Comparison of ENCODE assay signal across 15 cellular contexts in the genomic region with DNA sequence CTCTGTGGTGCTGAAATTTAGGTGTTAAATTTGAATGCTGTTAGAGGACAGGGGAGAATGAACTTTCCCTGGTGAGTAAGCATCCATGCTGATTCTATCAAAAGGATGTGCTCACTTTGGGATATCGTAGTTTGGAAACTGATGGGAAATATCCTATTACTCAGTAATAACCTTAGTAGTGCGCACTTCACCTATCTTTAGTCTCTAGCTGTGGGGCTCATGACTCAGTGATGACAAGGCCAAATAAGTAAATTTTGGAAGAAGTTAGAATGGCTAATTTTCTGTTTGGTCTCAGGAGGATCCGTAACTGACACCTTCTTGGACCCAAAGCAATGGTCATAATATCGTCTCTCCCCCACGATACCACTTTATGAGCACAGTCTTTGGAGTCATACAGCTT.
"Had no signal": no experiment of that assay in that cellular context is flagged by ENCODE, and none has a peak within 500 bp of the region (broad histone marks: within the 10 kb centered on the region; RNA-seq: fewer than 3 reads in every experiment).

No MANE protein-coding gene starts in this region.

- H3K27ac ChIP-seq: colonic mucosa, gastrocnemius medialis, heart right ventricle, neutrophil, ovary, right atrium auricular region, sigmoid colon had no signal

- H3K36me3 ChIP-seq: colonic mucosa, gastrocnemius medialis, heart right ventricle, neutrophil, ovary, right atrium auricular region, sigmoid colon had no signal

- H3K27me3 ChIP-seq: colonic mucosa, gastrocnemius medialis, heart right ventricle, neutrophil, ovary, right atrium auricular region, sigmoid colon had no signal

- H3K4me1 Mint-ChIP-seq: naive thymus-derived CD8-positive, alpha-beta T cell had no signal

- H3K4me3 Mint-ChIP-seq: naive thymus-derived CD8-positive, alpha-beta T cell had no signal

- H3K4me3 ChIP-seq: colonic mucosa, gastrocnemius medialis, heart right ventricle, ovary, right atrium auricular region, sigmoid colon, smooth muscle cell had no signal

- DNase-seq: colonic mucosa; dermis blood vessel endothelial cell; gastrocnemius medialis; heart right ventricle; hypothalamus; kidney glomerular epithelial cell; naive thymus-derived CD8-positive, alpha-beta T cell; ovary; sigmoid colon; stimulated activated CD4-positive, alpha-beta T cell treated with anti-CD3 and anti-CD28 coated beads, Interleukin-2, amount 100 ng/mL, for 48 hours; stimulated activated naive CD4-positive, alpha-beta T cell treated with Interleukin-2 at 50 U/mL for 16 hours; trophoblast cell had no signal

- H3K9me3 ChIP-seq: colonic mucosa, gastrocnemius medialis, neutrophil, ovary had no signal

- H3K27ac Mint-ChIP-seq: naive thymus-derived CD8-positive, alpha-beta T cell had no signal

- H3K27me3 Mint-ChIP-seq: naive thymus-derived CD8-positive, alpha-beta T cell had no signal

- H3K4me2 ChIP-seq: smooth muscle cell had no signal

- H3K4me1 ChIP-seq: colonic mucosa, gastrocnemius medialis, heart right ventricle, right atrium auricular region, sigmoid colon had no signal

- ATAC-seq: gastrocnemius medialis; heart right ventricle; naive thymus-derived CD8-positive, alpha-beta T cell had no signal

- H3K36me3 Mint-ChIP-seq: naive thymus-derived CD8-positive, alpha-beta T cell had no signal
